In genomic region chr7:27170936-27171635, GRCh38 we compare ENCODE assay signal across 12 cellular contexts. TPM values are rescaled to one million over a fixed set of nuclear protein-coding genes. Genes with fewer than 3 reads are reported as not detected.
A peak's percentile ranks its signal among the peaks of the same experiment; 100 is the strongest.
DNase-seq lines count a peak whose midpoint lies in the region; ATAC-seq and TF ChIP-seq lines count a peak whose summit lies in the region.
"Had no signal": no experiment of that assay in that cellular context is flagged by ENCODE, and none has a peak within 500 bp of the region (broad histone marks: within the 10 kb centered on the region; RNA-seq: fewer than 3 reads in every experiment).

No MANE protein-coding gene starts in this region.

- ATAC-seq in GM21737 (IDR thresholded peaks at IDR 0.05; ENCODE audit: unreplicated experiment), result no peak
- ATAC-seq: A549 had no signal

- H3K27me3 Mint-ChIP-seq in endodermal cell (ENCODE audit: insufficient read depth), result peaks cover 97% of the 10 kb centered on the region

- 8 to 10% methylated on average over 2 to 9 of the region's 10 CpGs for WGBS in endodermal cell (ENCODE audit: insufficient coverage in 1 of 2, insufficient read length in 1 of 2), 2 experiments
- WGBS in sigmoid colon, 2 donors, result 4 to 12% methylated on average over 10 of the region's 10 CpGs

- H3K36me3 Mint-ChIP-seq in endodermal cell (ENCODE audit: low read depth), result no peaks in the 10 kb centered on the region

- H3K27ac Mint-ChIP-seq in endodermal cell, result no peak overlapping the region

- peaks cover 6% of the 10 kb centered on the region for H3K9me3 ChIP-seq in endodermal cell (ENCODE audit: control insufficient read depth, low read length)
- H3K9me3 ChIP-seq in sigmoid colon, result no peaks in the 10 kb centered on the region
- H3K9me3 ChIP-seq in A673 (ENCODE audit: low read depth, low read length, poor library complexity, severe bottlenecking), result no peaks in the 10 kb centered on the region
- H3K9me3 ChIP-seq: A549 had no signal

- POLR2A ChIA-PET in A673 (lab: Charles Lee; ENCODE audit: low non-redundant PET), result no interaction called here

- DNase-seq in DMS153 treated with DMSO at 0.1 percent for 48 hours (lab: John Stamatoyannopoulos, UW; ENCODE audit: unreplicated experiment) (peak; percentile 59), DMS153 (lab: John Stamatoyannopoulos, UW) (no peak), LNCaP clone FGC (ENCODE audit: low read depth) (no peak), endodermal cell (peak; percentile 70), sigmoid colon (peak; percentile 71), CD1c-positive myeloid dendritic cell (ENCODE audit: extremely low spot score) (no peak), A673 (ENCODE audit: low spot score) (no peak)
- DNase-seq: caudate nucleus, SW 1271 had no signal

- H3K27me3 ChIP-seq in endodermal cell (ENCODE audit: control insufficient read depth, insufficient read depth, low read length, poor library complexity, severe bottlenecking) (peaks cover 100% of the 10 kb centered on the region), sigmoid colon (no peaks in the 10 kb centered on the region), A673 (replicated peaks; ENCODE audit: insufficient read depth, low read depth, low read length, poor library complexity) (peaks cover 87% of the 10 kb centered on the region)

- no peak overlapping the region for H3K9ac ChIP-seq in endodermal cell (ENCODE audit: extremely low read depth, low read length, poor library complexity, severe bottlenecking)

- no peak for TF ChIP-seq CTCF in LNCaP clone FGC (IDR thresholded peaks at IDR 0.05; ENCODE audit: control insufficient read depth, extremely low read depth, insufficient read depth)
- TF ChIP-seq CTCF in endodermal cell (conservative IDR thresholded peaks at IDR 0.05), result no peak
- no peak for TF ChIP-seq CTCF in sigmoid colon (IDR thresholded peaks at IDR 0.05)
- TF ChIP-seq CTCF in A673 (conservative IDR thresholded peaks at IDR 0.05; ENCODE audit: low read depth, low read length), result no peak

- H3K4me3 ChIP-seq in LNCaP clone FGC (ENCODE audit: low read depth, low read length) (peak overlapping the region; percentile 42), endodermal cell (ENCODE audit: low read length) (no peak overlapping the region), sigmoid colon (peak overlapping the region; percentile 47 to 85 (median 82)), A673 (ENCODE audit: low read depth, low read length, poor library complexity, severe bottlenecking) (no peak overlapping the region)

- TF ChIP-seq POLR2A in sigmoid colon (IDR thresholded peaks at IDR 0.05), result no peak

- no peak for TF ChIP-seq EP300 in sigmoid colon (IDR thresholded peaks at IDR 0.05)

- intact Hi-C loops in sigmoid colon (cut with DNase I), result no loop called here
- intact Hi-C loops in A673 (cut with micrococcal nuclease; ENCODE audit: unreplicated experiment), result no loop called here

- H3K27ac ChIP-seq in endodermal cell (ENCODE audit: low read depth, low read length) (peak overlapping the region; percentile 16), sigmoid colon (peak overlapping the region in 3 of 4 donors; percentile 97 to 98 (median 98)), A673 (ENCODE audit: low read depth, low read length, poor library complexity, severe bottlenecking) (no peak overlapping the region)

- H3K4me1 Mint-ChIP-seq in endodermal cell, result no peaks in the 10 kb centered on the region

- CTCF ChIA-PET in A673 (lab: Charles Lee), result no interaction called here

- H3K36me3 ChIP-seq in endodermal cell (ENCODE audit: control insufficient read depth, insufficient read depth, low read length) (no peaks in the 10 kb centered on the region), sigmoid colon (no peaks in the 10 kb centered on the region), A673 (ENCODE audit: insufficient read depth, low read length, poor library complexity, severe bottlenecking) (no peaks in the 10 kb centered on the region)

- no peak overlapping the region for H3K4me3 Mint-ChIP-seq in endodermal cell

- no peaks in the 10 kb centered on the region for H3K4me1 ChIP-seq in endodermal cell (ENCODE audit: control insufficient read depth, insufficient read depth, low read length)
- H3K4me1 ChIP-seq in sigmoid colon, result peaks cover 0 to 41% (median 26%) of the 10 kb centered on the region in 4 donors
- H3K4me1 ChIP-seq in A673 (ENCODE audit: insufficient read depth, low read length, poor library complexity, severe bottlenecking), result peaks cover 7% of the 10 kb centered on the region

- BruUV-seq in A673 (replicated peaks; lab: Mats Ljungman, UMichigan), result no TSS peak

- peaks cover 1% of the 10 kb centered on the region for H3K9me3 Mint-ChIP-seq in endodermal cell

RNA-seq across cellular contexts. Expression of gene HOXA10, which starts 3.0 kb away (rescaled TPM):
- total RNA-seq in endodermal cell, result not detected
- 12.7 TPM for polyA plus RNA-seq in endodermal cell (2013, experiment 1 of 2)
- polyA plus RNA-seq in endodermal cell (2013, experiment 2 of 2), result 8.0 TPM
- total RNA-seq in sigmoid colon, result 10 to 100 TPM; 55.1 to 64.0 (median 59.5) TPM
- 10 to 100 TPM; 22.2 to 25.0 (median 22.8) TPM for polyA plus RNA-seq in sigmoid colon
- not detected in 2 replicates for total RNA-seq in A673 (2021)

RNA-seq across cellular contexts. Expression of gene HOXA9, which starts 5.7 kb away (rescaled TPM):
- total RNA-seq in endodermal cell (not detected), sigmoid colon (10 to 100 TPM; 13.0 to 35.7 (median 18.2) TPM), A673 (2021) (not detected in 2 replicates)
- 23.9 TPM for polyA plus RNA-seq in endodermal cell (2013, experiment 1 of 2)
- 14.3 TPM for polyA plus RNA-seq in endodermal cell (2013, experiment 2 of 2)
- polyA plus RNA-seq in sigmoid colon, result 10 to 100 TPM; 21.4 to 22.4 (median 21.6) TPM

RNA-seq across cellular contexts. Expression of gene HOXA11, which starts 13.9 kb away (rescaled TPM):
- not detected for total RNA-seq in endodermal cell
- polyA plus RNA-seq in endodermal cell (2013, experiment 1 of 2), result 1.8 TPM
- 1.4 TPM for polyA plus RNA-seq in endodermal cell (2013, experiment 2 of 2)
- total RNA-seq in sigmoid colon, result 10 to 100 TPM; 18.7 to 25.0 (median 22.1) TPM
- 1 to 10 TPM; 3.0 to 6.0 (median 4.8) TPM for polyA plus RNA-seq in sigmoid colon
- total RNA-seq in A673 (2021), result not detected in 2 replicates
- total RNA-seq: liver had no signal
- polyA plus RNA-seq: liver had no signal

RNA-seq across cellular contexts. Expression of gene HOXA7, which starts 14.6 kb away (rescaled TPM):
- not detected for total RNA-seq in endodermal cell
- polyA plus RNA-seq in endodermal cell (2013, experiment 1 of 2), result 7.1 TPM
- 2.9 TPM for polyA plus RNA-seq in endodermal cell (2013, experiment 2 of 2)
- total RNA-seq in sigmoid colon, result 1 to 10 TPM; 4.7 to 9.1 (median 7.3) TPM
- 10 to 100 TPM; 18.0 to 23.9 (median 18.0) TPM for polyA plus RNA-seq in sigmoid colon
- 0.56 and 1.5 TPM in 2 replicates for total RNA-seq in A673 (2021)
- polyA plus RNA-seq: liver had no signal

RNA-seq across cellular contexts. Expression of gene HOXA3, which starts 18.7 kb away (rescaled TPM):
- total RNA-seq in endodermal cell (not detected), sigmoid colon (10 to 100 TPM in 2 of 4 donors, 1 to 10 TPM in 2; 4.9 to 20.8 (median 12.0) TPM), A673 (2021) (not detected in 2 replicates)
- 19.4 TPM for polyA plus RNA-seq in endodermal cell (2013, experiment 1 of 2)
- 15.9 TPM for polyA plus RNA-seq in endodermal cell (2013, experiment 2 of 2)
- polyA plus RNA-seq in sigmoid colon, result 10 to 100 TPM in 2 of 3 donors, 1 to 10 TPM in 1; 3.9 to 15.6 (median 10.3) TPM

Comparison
In these comparisons a context has a peak if more than half of its experiments do, and no peak if none do; other contexts are left out.
1. DNase-seq: peak in DMS153 treated with DMSO at 0.1 percent for 48 hours (single experiment), endodermal cell (single experiment) and sigmoid colon (single experiment); none in DMS153 (single experiment), LNCaP clone FGC (single experiment), CD1c-positive myeloid dendritic cell (single experiment) and A673 (single experiment).
2. H3K4me3 ChIP-seq: peak in LNCaP clone FGC (single experiment) and sigmoid colon (4 of 4); none in endodermal cell (single experiment) and A673 (single experiment).
3. RNA of gene HOXA10, which starts 3.0 kb away (total RNA-seq): 55.1 to 64.0 TPM in sigmoid colon; not detected in endodermal cell and not detected in A673; every median in the first group is over 10 times any median in the second.
4. RNA of gene HOXA9, which starts 5.7 kb away (total RNA-seq): 13.0 to 35.7 TPM in sigmoid colon; not detected in endodermal cell and not detected in A673; every median in the first group is over 10 times any median in the second.
5. RNA of gene HOXA11, which starts 13.9 kb away (total RNA-seq): 18.7 to 25.0 TPM in sigmoid colon; not detected in endodermal cell and not detected in A673; every median in the first group is over 10 times any median in the second.